ENCODE assay signal across 1 cellular context in the genomic region with DNA sequence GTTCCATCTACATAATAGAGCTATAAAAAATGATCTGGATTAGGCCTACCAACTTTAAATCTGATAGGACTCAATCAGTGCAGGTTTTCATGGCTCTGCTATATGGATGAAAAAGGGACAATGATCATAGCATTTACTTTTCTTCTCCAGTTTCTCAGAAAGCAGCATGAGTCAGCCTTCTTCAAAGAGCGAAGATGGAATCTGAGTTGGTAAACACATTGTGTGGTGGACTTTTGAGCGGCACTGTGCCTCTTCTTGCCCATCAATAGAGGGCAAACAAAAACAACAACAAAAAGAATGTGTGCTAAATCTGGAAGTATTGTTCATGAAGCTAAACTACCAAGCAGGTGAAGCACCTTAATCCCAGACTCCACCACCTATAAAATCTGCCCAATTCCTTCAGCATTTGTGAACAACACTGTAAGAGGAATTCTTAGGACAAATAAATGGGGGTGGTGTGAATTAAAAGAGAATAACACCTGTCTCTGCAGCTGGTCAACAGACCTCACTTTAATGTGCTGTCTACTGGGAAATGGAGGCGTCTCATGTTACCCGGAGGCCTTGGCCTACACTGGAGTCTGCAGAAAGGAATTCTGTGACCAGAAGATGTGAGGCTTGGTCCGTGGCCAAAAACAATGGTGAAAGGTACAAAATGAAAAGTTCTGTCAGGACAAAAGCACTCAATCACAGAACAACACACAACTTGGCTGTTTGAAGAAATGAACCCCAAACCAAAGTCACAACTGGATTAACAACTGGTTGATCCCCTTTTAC.
TF ChIP-seq lines count a peak whose summit lies in the region.

No MANE protein-coding gene starts in this region.

TF ChIP-seq in HepG2, 621 proteins besides CTCF, POLR2A, EP300 and RAD21 (continued from another document):
- TF ChIP-seq, protein P1, sequence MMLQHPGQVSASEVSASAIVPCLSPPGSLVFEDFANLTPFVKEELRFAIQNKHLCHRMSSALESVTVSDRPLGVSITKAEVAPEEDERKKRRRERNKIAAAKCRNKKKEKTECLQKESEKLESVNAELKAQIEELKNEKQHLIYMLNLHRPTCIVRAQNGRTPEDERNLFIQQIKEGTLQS (CRISPR knock-in tag; IDR thresholded peaks at IDR 0.05): peak; percentile 55; the same call in 1 of the 2 replicates
- TF ChIP-seq GABPB1 (CRISPR knock-in tag; IDR thresholded peaks at IDR 0.05): peak; percentile 33; the same call in 1 of the 2 replicates
- TF ChIP-seq ZNF782 (CRISPR knock-in tag; IDR thresholded peaks at IDR 0.05; ENCODE audit: borderline replicate concordance): no peak
- TF ChIP-seq GATAD2A (CRISPR knock-in tag; IDR thresholded peaks at IDR 0.05): peak; percentile 98
- no peak for TF ChIP-seq ZSCAN31 (CRISPR knock-in tag; IDR thresholded peaks at IDR 0.05; ENCODE audit: low read depth)
- TF ChIP-seq, protein P2, sequence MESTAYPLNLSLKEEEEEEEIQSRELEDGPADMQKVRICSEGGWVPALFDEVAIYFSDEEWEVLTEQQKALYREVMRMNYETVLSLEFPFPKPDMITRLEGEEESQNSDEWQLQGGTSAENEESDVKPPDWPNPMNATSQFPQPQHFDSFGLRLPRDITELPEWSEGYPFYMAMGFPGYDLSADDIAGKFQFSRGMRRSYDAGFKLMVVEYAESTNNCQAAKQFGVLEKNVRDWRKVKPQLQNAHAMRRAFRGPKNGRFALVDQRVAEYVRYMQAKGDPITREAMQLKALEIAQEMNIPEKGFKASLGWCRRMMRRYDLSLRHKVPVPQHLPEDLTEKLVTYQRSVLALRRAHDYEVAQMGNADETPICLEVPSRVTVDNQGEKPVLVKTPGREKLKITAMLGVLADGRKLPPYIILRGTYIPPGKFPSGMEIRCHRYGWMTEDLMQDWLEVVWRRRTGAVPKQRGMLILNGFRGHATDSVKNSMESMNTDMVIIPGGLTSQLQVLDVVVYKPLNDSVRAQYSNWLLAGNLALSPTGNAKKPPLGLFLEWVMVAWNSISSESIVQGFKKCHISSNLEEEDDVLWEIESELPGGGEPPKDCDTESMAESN (CRISPR knock-in tag; conservative IDR thresholded peaks at IDR 0.05): no peak
- TF ChIP-seq DPF2 (CRISPR knock-in tag; IDR thresholded peaks at IDR 0.05; ENCODE audit: borderline replicate concordance, low read depth): no peak
- TF ChIP-seq FOXP1 (IDR thresholded peaks at IDR 0.05): peak; percentile 84
- TF ChIP-seq FOXP1 (CRISPR knock-in tag; IDR thresholded peaks at IDR 0.05): peak; percentile 100
- 0 out of 2 replicates have a peak, but pooled peaks have one; percentile 8 for TF ChIP-seq ZNF605 (CRISPR knock-in tag; IDR thresholded peaks at IDR 0.05)
- no peak for TF ChIP-seq SMC3 (IDR thresholded peaks at IDR 0.05; ENCODE audit: low read length)
- TF ChIP-seq, protein P3, sequence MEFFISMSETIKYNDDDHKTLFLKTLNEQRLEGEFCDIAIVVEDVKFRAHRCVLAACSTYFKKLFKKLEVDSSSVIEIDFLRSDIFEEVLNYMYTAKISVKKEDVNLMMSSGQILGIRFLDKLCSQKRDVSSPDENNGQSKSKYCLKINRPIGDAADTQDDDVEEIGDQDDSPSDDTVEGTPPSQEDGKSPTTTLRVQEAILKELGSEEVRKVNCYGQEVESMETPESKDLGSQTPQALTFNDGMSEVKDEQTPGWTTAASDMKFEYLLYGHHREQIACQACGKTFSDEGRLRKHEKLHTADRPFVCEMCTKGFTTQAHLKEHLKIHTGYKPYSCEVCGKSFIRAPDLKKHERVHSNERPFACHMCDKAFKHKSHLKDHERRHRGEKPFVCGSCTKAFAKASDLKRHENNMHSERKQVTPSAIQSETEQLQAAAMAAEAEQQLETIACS (CRISPR knock-in tag; IDR thresholded peaks at IDR 0.05): no peak
- TF ChIP-seq ZMAT3 (CRISPR knock-in tag; conservative IDR thresholded peaks at IDR 0.05): no peak
- TF ChIP-seq, protein P4, sequence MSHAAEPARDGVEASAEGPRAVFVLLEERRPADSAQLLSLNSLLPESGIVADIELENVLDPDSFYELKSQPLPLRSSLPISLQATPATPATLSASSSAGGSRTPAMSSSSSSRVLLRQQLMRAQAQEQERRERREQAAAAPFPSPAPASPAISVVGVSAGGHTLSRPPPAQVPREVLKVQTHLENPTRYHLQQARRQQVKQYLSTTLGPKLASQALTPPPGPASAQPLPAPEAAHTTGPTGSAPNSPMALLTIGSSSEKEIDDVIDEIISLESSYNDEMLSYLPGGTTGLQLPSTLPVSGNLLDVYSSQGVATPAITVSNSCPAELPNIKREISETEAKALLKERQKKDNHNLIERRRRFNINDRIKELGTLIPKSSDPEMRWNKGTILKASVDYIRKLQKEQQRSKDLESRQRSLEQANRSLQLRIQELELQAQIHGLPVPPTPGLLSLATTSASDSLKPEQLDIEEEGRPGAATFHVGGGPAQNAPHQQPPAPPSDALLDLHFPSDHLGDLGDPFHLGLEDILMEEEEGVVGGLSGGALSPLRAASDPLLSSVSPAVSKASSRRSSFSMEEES (CRISPR knock-in tag; IDR thresholded peaks at IDR 0.05): peak; percentile 15; the same call in 1 of the 2 replicates
- peak; percentile 89 for TF ChIP-seq MED1 (CRISPR knock-in tag; IDR thresholded peaks at IDR 0.05)
- TF ChIP-seq ETV5 (CRISPR knock-in tag; IDR thresholded peaks at IDR 0.05; ENCODE audit: borderline replicate concordance): peak; percentile 39; the same call in 1 of the 2 replicates
- TF ChIP-seq ZSCAN21 (CRISPR knock-in tag; IDR thresholded peaks at IDR 0.05; ENCODE audit: borderline replicate concordance): 0 out of 2 replicates have a peak, but pooled peaks have one; percentile 35
- TF ChIP-seq ZNF274 (CRISPR knock-in tag; IDR thresholded peaks at IDR 0.05): no peak
- TF ChIP-seq ZNF644 (CRISPR knock-in tag; IDR thresholded peaks at IDR 0.05; ENCODE audit: low read depth): peak; percentile 64; the same call in 1 of the 2 replicates
- TF ChIP-seq ZNF3 (CRISPR knock-in tag; IDR thresholded peaks at IDR 0.05): no peak
- no peak for TF ChIP-seq HOXA3 (CRISPR knock-in tag; IDR thresholded peaks at IDR 0.05)
- no peak for TF ChIP-seq DNMT1 (CRISPR knock-in tag; IDR thresholded peaks at IDR 0.05)
- TF ChIP-seq TCF7 (IDR thresholded peaks at IDR 0.05; ENCODE audit: low read depth): peak; percentile 90
- peak; percentile 53; the same call in 1 of the 2 replicates for TF ChIP-seq SIX4 (CRISPR knock-in tag; IDR thresholded peaks at IDR 0.05)
- TF ChIP-seq, protein P5, sequence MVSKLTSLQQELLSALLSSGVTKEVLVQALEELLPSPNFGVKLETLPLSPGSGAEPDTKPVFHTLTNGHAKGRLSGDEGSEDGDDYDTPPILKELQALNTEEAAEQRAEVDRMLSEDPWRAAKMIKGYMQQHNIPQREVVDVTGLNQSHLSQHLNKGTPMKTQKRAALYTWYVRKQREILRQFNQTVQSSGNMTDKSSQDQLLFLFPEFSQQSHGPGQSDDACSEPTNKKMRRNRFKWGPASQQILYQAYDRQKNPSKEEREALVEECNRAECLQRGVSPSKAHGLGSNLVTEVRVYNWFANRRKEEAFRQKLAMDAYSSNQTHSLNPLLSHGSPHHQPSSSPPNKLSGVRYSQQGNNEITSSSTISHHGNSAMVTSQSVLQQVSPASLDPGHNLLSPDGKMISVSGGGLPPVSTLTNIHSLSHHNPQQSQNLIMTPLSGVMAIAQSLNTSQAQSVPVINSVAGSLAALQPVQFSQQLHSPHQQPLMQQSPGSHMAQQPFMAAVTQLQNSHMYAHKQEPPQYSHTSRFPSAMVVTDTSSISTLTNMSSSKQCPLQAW (CRISPR knock-in tag; IDR thresholded peaks at IDR 0.05): peak; percentile 21; the same call in 1 of the 2 replicates
- no peak for TF ChIP-seq ZNF30 (CRISPR knock-in tag; IDR thresholded peaks at IDR 0.05)
- no peak for TF ChIP-seq SYNCRIP (IDR thresholded peaks at IDR 0.05; ENCODE audit: insufficient read depth, low read depth, low read length)
- TF ChIP-seq ZSCAN9 (CRISPR knock-in tag; IDR thresholded peaks at IDR 0.05; ENCODE audit: borderline replicate concordance): 0 out of 2 replicates have a peak, but pooled peaks have one; percentile 30
- TF ChIP-seq SIX1 (CRISPR knock-in tag; IDR thresholded peaks at IDR 0.05; ENCODE audit: borderline replicate concordance): peak; percentile 53; the same call in 1 of the 2 replicates
- TF ChIP-seq HDAC2 (CRISPR knock-in tag; IDR thresholded peaks at IDR 0.05): peak; percentile 58; the same call in 1 of the 2 replicates
- TF ChIP-seq GATAD1 (CRISPR knock-in tag; IDR thresholded peaks at IDR 0.05): peak; percentile 51
- TF ChIP-seq NR2F1 (CRISPR knock-in tag; IDR thresholded peaks at IDR 0.05): 0 out of 4 replicates have a peak, but pooled peaks of 1 of the 2 experiments have one; percentile 29
- TF ChIP-seq, protein P6, sequence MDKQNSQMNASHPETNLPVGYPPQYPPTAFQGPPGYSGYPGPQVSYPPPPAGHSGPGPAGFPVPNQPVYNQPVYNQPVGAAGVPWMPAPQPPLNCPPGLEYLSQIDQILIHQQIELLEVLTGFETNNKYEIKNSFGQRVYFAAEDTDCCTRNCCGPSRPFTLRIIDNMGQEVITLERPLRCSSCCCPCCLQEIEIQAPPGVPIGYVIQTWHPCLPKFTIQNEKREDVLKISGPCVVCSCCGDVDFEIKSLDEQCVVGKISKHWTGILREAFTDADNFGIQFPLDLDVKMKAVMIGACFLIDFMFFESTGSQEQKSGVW (CRISPR knock-in tag; IDR thresholded peaks at IDR 0.05; ENCODE audit: borderline replicate concordance): no peak
- no peak for TF ChIP-seq NFKB2 (CRISPR knock-in tag; IDR thresholded peaks at IDR 0.05; ENCODE audit: borderline replicate concordance)
